32 cellular contexts compared by ENCODE assay signal in genomic region chr11:33913991-33914390, GRCh38. TPM values are rescaled to one million over a fixed set of nuclear protein-coding genes. Genes with fewer than 3 reads are reported as not detected.
"Had no signal": no experiment of that assay in that cellular context is flagged by ENCODE, and none has a peak within 500 bp of the region (broad histone marks: within the 10 kb centered on the region; RNA-seq: fewer than 3 reads in every experiment).

No MANE protein-coding gene starts in this region.

- H3K27me3 ChIP-seq: ovary, spleen, suprapubic skin, testis, transverse colon, upper lobe of left lung, vagina had no signal

- H3K4me3 ChIP-seq: ovary, psoas muscle, skin epidermis, smooth muscle cell, spleen, suprapubic skin, testis, tibial artery, transverse colon, upper lobe of left lung, vagina had no signal

- H3K4me2 ChIP-seq: smooth muscle cell had no signal

- DNase-seq: naive thymus-derived CD8-positive, alpha-beta T cell; nephron progenitor cell; occipital lobe; ovary; posterior cingulate gyrus; psoas muscle; right cardiac atrium; spleen; stimulated activated CD4-positive, alpha-beta T cell treated with anti-CD3 and anti-CD28 coated beads, Interleukin-12 subunit alpha, Interleukin-12 subunit beta, amount 100 ng/mL, for 4 hours; stimulated activated CD4-positive, alpha-beta T cell treated with anti-CD3 and anti-CD28 coated beads, Interleukin-1b, Interleukin-23, amount 100 ng/mL, for 48 hours; stimulated activated CD4-positive, alpha-beta T cell treated with anti-CD3 and anti-CD28 coated beads, Interleukin-4, amount 100 ng/mL, for 1 hour; stimulated activated CD4-positive, alpha-beta T cell treated with anti-CD3 and anti-CD28 coated beads, Interleukin-4, amount 100 ng/mL, for 4 hours; stimulated activated CD8-positive, alpha-beta memory T cell treated with anti-CD3 and anti-CD28 coated beads, Interleukin-4, amount 100 ng/mL, for 48 hours; stimulated activated naive CD4-positive, alpha-beta T cell; stimulated activated naive CD8-positive, alpha-beta T cell treated with anti-CD3 and anti-CD28 coated beads, Interleukin-15, amount 100 ng/mL, for 72 hours; stimulated activated naive CD8-positive, alpha-beta T cell treated with anti-CD3 and anti-CD28 coated beads, Interleukin-15, Interleukin-2, amounts not matched to agents 100 U/mL and 50 U/mL, for 24 hours; substantia nigra; testis; tibial artery; transverse colon; upper lobe of left lung had no signal

- H3K9me3 ChIP-seq: suprapubic skin, testis, upper lobe of left lung, vagina had no signal

- H3K4me1 Mint-ChIP-seq: stimulated activated naive CD8-positive, alpha-beta T cell treated with anti-CD3 and anti-CD28 coated beads, Interleukin-15, amount 100 ng/mL, for 72 hours had no signal

- H3K79me2 ChIP-seq: parathyroid adenoma had no signal

- H3K27ac ChIP-seq: ovary, parathyroid adenoma, psoas muscle, skin epidermis, suprapubic skin, testis, tibial artery, transverse colon, upper lobe of left lung, vagina had no signal

- H2AFZ ChIP-seq: parathyroid adenoma had no signal

- H3K9ac ChIP-seq: parathyroid adenoma had no signal

- H3K4me1 ChIP-seq: parathyroid adenoma, psoas muscle, testis had no signal

- H3K27ac Mint-ChIP-seq: naive thymus-derived CD8-positive, alpha-beta T cell; natural killer cell treated with Interleukin-12 subunit alpha and Interleukin-12 subunit beta and Interleukin-15 and Interleukin-18, amount 100 ng/mL, for 72 hours; nephron progenitor cell; progenitor cell of endocrine pancreas; stimulated activated memory B cell treated with anti-CD40 and anti-IgM and Interleukin-4, amounts not matched to agents 10 μg/mL and 1 μg/mL and 100 μg/mL, for 72 hours had no signal

- ATAC-seq: naive thymus-derived CD8-positive, alpha-beta T cell; natural killer cell treated with Interleukin-12 subunit alpha and Interleukin-12 subunit beta and Interleukin-15 and Interleukin-18, amount 100 ng/mL, for 72 hours; psoas muscle; right cardiac atrium; sciatic nerve; stimulated activated memory B cell treated with anti-CD40 and anti-IgM and Interleukin-4, amounts not matched to agents 10 μg/mL and 1 μg/mL and 100 μg/mL, for 72 hours; stimulated activated naive CD8-positive, alpha-beta T cell treated with anti-CD3 and anti-CD28 coated beads, Interleukin-15, amount 100 ng/mL, for 72 hours; stimulated activated naive CD8-positive, alpha-beta T cell treated with anti-CD3 and anti-CD28 coated beads, Interleukin-15, Interleukin-2, amounts not matched to agents 100 U/mL and 50 U/mL, for 24 hours had no signal

- FAIRE-seq: urothelium cell line had no signal

- H3K36me3 ChIP-seq: ovary, spleen, suprapubic skin, tibial artery, transverse colon, upper lobe of left lung, vagina had no signal

- H3K36me3 Mint-ChIP-seq: natural killer cell treated with Interleukin-12 subunit alpha and Interleukin-12 subunit beta and Interleukin-15 and Interleukin-18, amount 100 ng/mL, for 72 hours had no signal

- H3K4me3 Mint-ChIP-seq: naive thymus-derived CD8-positive, alpha-beta T cell; natural killer cell treated with Interleukin-12 subunit alpha and Interleukin-12 subunit beta and Interleukin-15 and Interleukin-18, amount 100 ng/mL, for 72 hours; nephron progenitor cell; neural crest cell; stimulated activated memory B cell treated with anti-CD40 and anti-IgM and Interleukin-4, amounts not matched to agents 10 μg/mL and 1 μg/mL and 100 μg/mL, for 72 hours; stimulated activated naive CD8-positive, alpha-beta T cell treated with anti-CD3 and anti-CD28 coated beads, Interleukin-15, amount 100 ng/mL, for 72 hours had no signal

RNA-seq across cellular contexts. Expression of gene LMO2, which starts 22.1 kb away (rescaled TPM):
- total RNA-seq: natural killer cell treated with Interleukin-12 subunit alpha and Interleukin-12 subunit beta and Interleukin-15 and Interleukin-18, amount 100 ng/mL, for 72 hours had no signal
- polyA plus RNA-seq: naive thymus-derived CD8-positive, alpha-beta T cell had no signal
